8 cellular contexts compared by ENCODE assay signal in the genomic region with DNA sequence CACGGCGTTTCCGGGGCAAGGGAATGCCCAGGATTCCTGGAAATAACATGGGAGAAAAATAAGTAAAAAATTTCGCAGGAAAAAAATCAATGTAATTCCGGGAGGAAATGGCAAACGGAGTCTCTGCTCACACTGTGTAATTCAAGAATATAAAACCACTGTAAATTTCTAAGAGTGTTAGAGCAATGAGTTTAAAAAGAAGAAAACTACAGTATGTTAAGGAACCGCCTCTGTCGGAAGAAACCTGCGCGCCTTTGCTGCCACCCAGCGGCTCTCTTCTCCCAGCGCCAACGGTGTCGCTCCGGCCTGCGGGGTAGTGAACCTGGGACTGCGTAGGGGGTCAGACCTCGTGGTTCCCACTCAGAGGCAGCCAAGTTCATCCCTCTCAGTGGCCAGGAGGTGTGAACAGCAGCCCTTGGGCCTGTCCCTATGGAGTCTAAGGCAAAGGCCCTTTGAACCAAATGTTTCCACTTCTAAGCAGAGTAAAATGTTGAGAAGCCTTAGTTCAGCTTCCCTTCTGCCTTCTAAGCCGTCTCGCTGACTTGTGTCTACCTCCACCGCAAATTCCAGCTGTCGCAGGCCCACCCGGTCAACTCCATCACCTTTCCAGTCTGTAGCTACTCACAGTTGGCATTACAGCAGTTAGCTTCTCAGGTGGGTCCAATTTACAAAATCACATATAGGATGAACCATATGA. TPM values are rescaled to one million over a fixed set of nuclear protein-coding genes. Genes with fewer than 3 reads are reported as not detected.
DNase-seq lines count a peak whose midpoint lies in the region; ATAC-seq and TF ChIP-seq lines count a peak whose summit lies in the region.

No MANE protein-coding gene starts in this region.

- no peaks in the 10 kb centered on the region for H3K9me3 ChIP-seq in ES-I3 (ENCODE audit: control insufficient read depth, insufficient read depth, low read length)

- no peak overlapping the region for H3K27ac Mint-ChIP-seq in nephron progenitor cell
- peak overlapping the region; percentile 95 to 99 for H3K27ac Mint-ChIP-seq in stimulated activated naive CD8-positive, alpha-beta T cell treated with anti-CD3 and anti-CD28 coated beads, Interleukin-15, amount 100 ng/mL, for 72 hours

- peaks cover 9% of the 10 kb centered on the region for H3K4me1 Mint-ChIP-seq in nephron progenitor cell
- H3K4me1 Mint-ChIP-seq in stimulated activated naive CD8-positive, alpha-beta T cell treated with anti-CD3 and anti-CD28 coated beads, Interleukin-15, amount 100 ng/mL, for 72 hours: peaks cover 41% of the 10 kb centered on the region

- peak overlapping the region; percentile 83 for H3K4me3 Mint-ChIP-seq in nephron progenitor cell
- H3K4me3 Mint-ChIP-seq in stimulated activated naive CD8-positive, alpha-beta T cell treated with anti-CD3 and anti-CD28 coated beads, Interleukin-15, amount 100 ng/mL, for 72 hours: peak overlapping the region; percentile 95 to 96

- H3K27me3 Mint-ChIP-seq in nephron progenitor cell (ENCODE audit: low read depth, poor library complexity): peaks cover 10% of the 10 kb centered on the region
- no peaks in the 10 kb centered on the region for H3K27me3 Mint-ChIP-seq in stimulated activated naive CD8-positive, alpha-beta T cell treated with anti-CD3 and anti-CD28 coated beads, Interleukin-15, amount 100 ng/mL, for 72 hours

- no peaks in the 10 kb centered on the region for H3K9me3 Mint-ChIP-seq in nephron progenitor cell
- no peaks in the 10 kb centered on the region for H3K9me3 Mint-ChIP-seq in stimulated activated naive CD8-positive, alpha-beta T cell treated with anti-CD3 and anti-CD28 coated beads, Interleukin-15, amount 100 ng/mL, for 72 hours

- H3K4me3 ChIP-seq in fibroblast of pulmonary artery (replicated peaks; ENCODE audit: low read depth, low read length): peak overlapping the region; percentile 81

- TF ChIP-seq CTCF in fibroblast of pulmonary artery (IDR thresholded peaks at IDR 0.05; ENCODE audit: low read length, missing control alignments) (peak; percentile 89), nephron progenitor cell (IDR thresholded peaks at IDR 0.05) (peak; percentile 80)

- peaks cover 4% of the 10 kb centered on the region for H3K36me3 Mint-ChIP-seq in nephron progenitor cell (ENCODE audit: low read depth)

- ATAC-seq in stimulated activated naive CD8-positive, alpha-beta T cell treated with anti-CD3 and anti-CD28 coated beads, Interleukin-15, amount 100 ng/mL, for 72 hours: peak; percentile 81

- 0 out of 2 replicates have a peak, but pooled peaks cover 3% of the 10 kb centered on the region for H3K4me1 ChIP-seq in ES-I3 (ENCODE audit: insufficient read depth, low read length)

- H3K9ac ChIP-seq in ES-I3 (ENCODE audit: low read depth, low read length): peak overlapping the region; percentile 93

- DNase-seq in H4 (ENCODE audit: low spot score): peak; percentile 70
- peak; percentile 85 to 91 for DNase-seq in Kasumi-1 (lab: John Stamatoyannopoulos, UW)
- DNase-seq in RPMI7951 (ENCODE audit: low read depth): peak; percentile 81
- DNase-seq in activated T-helper 9 cell treated with anti-CD3 and anti-CD28 coated beads, Interleukin-2, amount 50 U/mL, for 16 hours (ENCODE audit: low read depth): peak; percentile 82
- DNase-seq in fibroblast of pulmonary artery (ENCODE audit: low read depth): peak; percentile 87
- DNase-seq in nephron progenitor cell: peak; percentile 81
- peak; percentile 78 to 87 for DNase-seq in stimulated activated naive CD8-positive, alpha-beta T cell treated with anti-CD3 and anti-CD28 coated beads, Interleukin-15, amount 100 ng/mL, for 72 hours

- no peaks in the 10 kb centered on the region for H3K36me3 ChIP-seq in ES-I3 (ENCODE audit: insufficient read depth, low read length)

RNA-seq across cellular contexts. Expression of a gene that starts 0.9 kb away (rescaled TPM):
- total RNA-seq in H4 (2014; rRNA removed; shearing (Covaris generic)): 9.6 and 15.9 TPM in 2 replicates
- 17.8 and 19.0 TPM in 2 replicates for total RNA-seq in RPMI7951 (2014; rRNA removed; shearing (Covaris generic))

RNA-seq across cellular contexts. Expression of a gene that starts 28.4 kb away (rescaled TPM):
- total RNA-seq in H4 (2014; rRNA removed; shearing (Covaris generic)): 12.9 and 15.8 TPM in 2 replicates
- 25.6 and 30.7 TPM in 2 replicates for total RNA-seq in RPMI7951 (2014; rRNA removed; shearing (Covaris generic))

RNA-seq across cellular contexts. Expression of a gene that starts 28.5 kb away (rescaled TPM):
- total RNA-seq in H4 (2014; rRNA removed; shearing (Covaris generic)): 23.7 and 26.2 TPM in 2 replicates
- total RNA-seq in RPMI7951 (2014; rRNA removed; shearing (Covaris generic)): 21.0 and 29.7 TPM in 2 replicates

Comparison
In these comparisons a context has a peak if more than half of its experiments do, and no peak if none do; other contexts are left out.
1. Peak in every context shown above with its lines: DNase-seq, ATAC-seq and H3K4me3 ChIP-seq.